Comparison of ENCODE assay signal across 9 cellular contexts in genomic region chr5:138541511-138541910, GRCh38. TPM values are rescaled to one million over a fixed set of nuclear protein-coding genes. Genes with fewer than 3 reads are reported as not detected.
DNase-seq lines count a peak whose midpoint lies in the region; ATAC-seq and TF ChIP-seq lines count a peak whose summit lies in the region.
"Had no signal": no experiment of that assay in that cellular context is flagged by ENCODE, and none has a peak within 500 bp of the region (broad histone marks: within the 10 kb centered on the region; RNA-seq: fewer than 3 reads in every experiment).

No MANE protein-coding gene starts in this region.

- no peaks in the 10 kb centered on the region for H3K27me3 Mint-ChIP-seq in MCF 10A (ENCODE audit: insufficient read depth, unreplicated experiment)

- no TSS peak for BruUV-seq in MCF 10A (replicated peaks; lab: Mats Ljungman, UMichigan)

- H3K4me1 ChIP-seq in mesodermal cell (ENCODE audit: control insufficient read depth, insufficient read depth, low read length, poor library complexity, severe bottlenecking) = peaks cover 8% of the 10 kb centered on the region

- H3K36me3 ChIP-seq in mesodermal cell (ENCODE audit: control insufficient read depth, insufficient read depth, low read length) = peaks cover 38% of the 10 kb centered on the region

- DNase-seq in HL-60 (ENCODE audit: low read depth in 1 of 2, low spot score in 1 of 2) = no peak
- DNase-seq in MCF 10A (ENCODE audit: unreplicated experiment) = no peak
- DNase-seq in stimulated activated CD4-positive, alpha-beta T cell treated with anti-CD3 and anti-CD28 coated beads, Interleukin-4, amount 100 ng/mL, for 24 hours = no peak
- DNase-seq in stimulated activated naive CD4-positive, alpha-beta T cell treated with Interleukin-2 at 50 U/mL for 16 hours (lab: John Stamatoyannopoulos, UW) = no peak
- no peak for DNase-seq in activated gamma-delta T cell treated with Interleukin-2 at 50 U/mL for 16 hours
- DNase-seq: Kasumi-1 had no signal

- no peaks in the 10 kb centered on the region for H3K27me3 ChIP-seq in HL-60 (ENCODE audit: insufficient read depth, poor library complexity, severe bottlenecking)

- peaks cover 40% of the 10 kb centered on the region for H3K36me3 Mint-ChIP-seq in MCF 10A (ENCODE audit: insufficient read depth, unreplicated experiment)

- no peaks in the 10 kb centered on the region for H3K9me3 ChIP-seq in mesodermal cell (ENCODE audit: control insufficient read depth, low read length)

- WGBS in mesodermal cell (ENCODE audit: insufficient coverage in 2 of 2), 2 experiments = 55 to 62% methylated on average over 2 of the region's 2 CpGs

- no peaks in the 10 kb centered on the region for H3K9me3 Mint-ChIP-seq in MCF 10A (ENCODE audit: unreplicated experiment)

- CTCF ChIA-PET in MCF 10A (lab: Yijun Ruan, JAX) = interaction anchor here (0.6 to 9.5 kb wide), 7 partner anchors 10 to 92 kb away, joined by 3 to 124 read pairs (median 3); partner anchors contain the start of gene EGR1

- TF ChIP-seq CTCF in 22Rv1 (IDR thresholded peaks at IDR 0.05) = no peak
- no peak for TF ChIP-seq CTCF in HL-60 (IDR thresholded peaks at IDR 0.05; ENCODE audit: insufficient read depth, low read length)
- no peak for TF ChIP-seq CTCF in MCF 10A (IDR thresholded peaks at IDR 0.05; ENCODE audit: unreplicated experiment)

- intact Hi-C loops in MCF 10A (cut with micrococcal nuclease) = loop anchor here (10.0 kb wide), 1 partner anchor 207 kb away; the partner anchor contains the start of genes CDC25C and FAM53C

- POLR2A ChIA-PET in MCF 10A (lab: Yijun Ruan, JAX) = interaction anchor here (0.6 to 11.8 kb wide), 13 partner anchors 10 to 679 kb away, joined by 4 to 276 read pairs (median 29); partner anchors contain the start of genes BRD8, EGR1, HSPA9 and KDM3B

- H3K4me3 ChIP-seq in HL-60 (replicated peaks; ENCODE audit: insufficient read depth, low read length) (peak overlapping the region; percentile 70), mesodermal cell (ENCODE audit: extremely low read depth, insufficient read depth, low read length, poor library complexity, severe bottlenecking) (peak overlapping the region; percentile 95)

- H3K27ac ChIP-seq in 22Rv1 (peak overlapping the region; percentile 84; the same call in 1 of the 2 replicates), HL-60 (replicated peaks) (peak overlapping the region; percentile 100), mesodermal cell (ENCODE audit: low read depth, low read length, severe bottlenecking) (peak overlapping the region; percentile 11)

- H3K4me1 Mint-ChIP-seq in MCF 10A (ENCODE audit: insufficient read depth, unreplicated experiment) = peaks cover 35% of the 10 kb centered on the region

- H3K4me3 Mint-ChIP-seq in MCF 10A (ENCODE audit: unreplicated experiment) = peak overlapping the region; percentile 79

- H3K27ac Mint-ChIP-seq in MCF 10A (ENCODE audit: low read depth, unreplicated experiment) = peak overlapping the region; percentile 97

- ATAC-seq in HG02973 (IDR thresholded peaks at IDR 0.05; ENCODE audit: unreplicated experiment) = no peak

RNA-seq across cellular contexts. Expression of gene ETF1, which starts 1.5 kb away (rescaled TPM):
- 307 and 349 TPM in 2 replicates for total RNA-seq in MCF 10A (2022)
- polyA plus RNA-seq in mesodermal cell (2013, experiment 1 of 2) = 94.4 TPM
- 100 TPM for polyA plus RNA-seq in mesodermal cell (2013, experiment 2 of 2)

RNA-seq across cellular contexts. Expression of gene HSPA9, which starts 33.7 kb away (rescaled TPM):
- 1,057 and 1,102 TPM in 2 replicates for total RNA-seq in MCF 10A (2022)
- polyA plus RNA-seq in mesodermal cell (2013, experiment 1 of 2) = 146 TPM
- polyA plus RNA-seq in mesodermal cell (2013, experiment 2 of 2) = 148 TPM

Comparison
In these comparisons a context has a peak if more than half of its experiments do, and no peak if none do; other contexts are left out.
1. H3K27ac ChIP-seq: peak in every context shown above with its lines; median percentile 100 in HL-60; 84 in 22Rv1; 11 in mesodermal cell.